ENCODE assay signal across 2 cellular contexts in the genomic region with DNA sequence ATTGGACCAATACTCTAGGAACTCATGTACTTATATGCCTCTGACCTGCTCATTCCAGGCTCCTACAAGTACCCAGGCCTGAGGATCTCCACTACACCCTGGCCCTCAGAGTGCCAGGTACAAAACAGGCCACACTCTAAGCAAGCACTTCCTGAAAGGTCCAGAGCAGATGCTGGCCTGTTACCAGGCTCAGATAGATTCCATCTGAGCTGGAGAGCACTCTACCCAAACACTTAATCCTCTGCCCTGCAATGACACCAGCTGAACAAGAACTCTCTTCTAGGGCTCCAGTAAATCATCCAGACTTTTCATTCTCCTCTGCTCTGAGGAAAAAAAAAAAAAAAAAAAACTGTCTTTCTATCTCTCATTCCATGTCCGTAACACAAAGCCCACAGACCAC.
TF ChIP-seq lines count a peak whose summit lies in the region.

No MANE protein-coding gene starts in this region.

TF ChIP-seq in IMR-90, 13 proteins besides CTCF, POLR2A, EP300 and RAD21:
- no peak for TF ChIP-seq MAZ (IDR thresholded peaks at IDR 0.05; ENCODE audit: borderline replicate concordance, low read depth, low read length)
- no peak for TF ChIP-seq CHD1 (IDR thresholded peaks at IDR 0.05; ENCODE audit: low read depth, low read length)
- no peak for TF ChIP-seq BHLHE40 (IDR thresholded peaks at IDR 0.05; ENCODE audit: low read depth, low read length)
- TF ChIP-seq, protein P1, sequence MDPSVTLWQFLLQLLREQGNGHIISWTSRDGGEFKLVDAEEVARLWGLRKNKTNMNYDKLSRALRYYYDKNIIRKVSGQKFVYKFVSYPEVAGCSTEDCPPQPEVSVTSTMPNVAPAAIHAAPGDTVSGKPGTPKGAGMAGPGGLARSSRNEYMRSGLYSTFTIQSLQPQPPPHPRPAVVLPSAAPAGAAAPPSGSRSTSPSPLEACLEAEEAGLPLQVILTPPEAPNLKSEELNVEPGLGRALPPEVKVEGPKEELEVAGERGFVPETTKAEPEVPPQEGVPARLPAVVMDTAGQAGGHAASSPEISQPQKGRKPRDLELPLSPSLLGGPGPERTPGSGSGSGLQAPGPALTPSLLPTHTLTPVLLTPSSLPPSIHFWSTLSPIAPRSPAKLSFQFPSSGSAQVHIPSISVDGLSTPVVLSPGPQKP (IDR thresholded peaks at IDR 0.05; ENCODE audit: borderline replicate concordance, low read depth, low read length), result no peak
- no peak for TF ChIP-seq MAFK (IDR thresholded peaks at IDR 0.05; ENCODE audit: low read depth, low read length)
- no peak for TF ChIP-seq SMC3 (IDR thresholded peaks at IDR 0.05; ENCODE audit: low read depth, low read length)

TF ChIP-seq in GM12878, 131 proteins besides CTCF, POLR2A, EP300 and RAD21:
- TF ChIP-seq RUNX3 (IDR thresholded peaks at IDR 0.05; ENCODE audit: low read length), result no peak
- no peak for TF ChIP-seq NFXL1 (IDR thresholded peaks at IDR 0.05; ENCODE audit: borderline replicate concordance)
- no peak for TF ChIP-seq SIN3A (IDR thresholded peaks at IDR 0.05; ENCODE audit: low read depth, low read length)
- TF ChIP-seq REST (IDR thresholded peaks at IDR 0.05; ENCODE audit: low read depth, low read length), result no peak
- no peak for TF ChIP-seq CHD2 (IDR thresholded peaks at IDR 0.05; ENCODE audit: borderline replicate concordance, low read depth, low read length)
- TF ChIP-seq BCLAF1 (IDR thresholded peaks at IDR 0.05), result no peak
- no peak for TF ChIP-seq MLLT1 (IDR thresholded peaks at IDR 0.05)
- no peak for TF ChIP-seq MTA3 (IDR thresholded peaks at IDR 0.05; ENCODE audit: borderline replicate concordance, low read length)
- no peak for TF ChIP-seq ATF3 (IDR thresholded peaks at IDR 0.05; ENCODE audit: borderline replicate concordance, extremely low read depth, low read depth, low read length)
- TF ChIP-seq NR2F1 (conservative IDR thresholded peaks at IDR 0.05), result no peak
- TF ChIP-seq ZBED1 (IDR thresholded peaks at IDR 0.05; ENCODE audit: borderline replicate concordance), result no peak
- no peak for TF ChIP-seq BHLHE40 (IDR thresholded peaks at IDR 0.05; ENCODE audit: borderline replicate concordance in 1 of 2, low read depth in 2 of 2, low read length in 1 of 2)
